Comparison of ENCODE assay signal across 8 cellular contexts in genomic region chr15:74433592-74434259, GRCh38. TPM values are rescaled to one million over a fixed set of nuclear protein-coding genes. Genes with fewer than 3 reads are reported as not detected.
A peak's percentile ranks its signal among the peaks of the same experiment; 100 is the strongest.
DNase-seq lines count a peak whose midpoint lies in the region; ATAC-seq and TF ChIP-seq lines count a peak whose summit lies in the region.

Gene SEMA7A (minus strand): TSS chr15:74433958. CDS start chr15:74433918, 40 bp downstream.

- H3K4me3 ChIP-seq in stomach smooth muscle (ENCODE audit: low read length in 2 of 2): peak within 1 kb of the TSS; percentile 65 to 76

- H3K9me3 ChIP-seq in stomach smooth muscle (ENCODE audit: control insufficient read depth in 2 of 2, low read length in 2 of 2): no peaks in the 10 kb centered on the region

- no peak for TF ChIP-seq CTCF in foreskin keratinocyte (conservative IDR thresholded peaks at IDR 0.05)
- TF ChIP-seq CTCF in neural crest cell (conservative IDR thresholded peaks at IDR 0.05): no peak

- peak within 1 kb of the TSS; percentile 90 for H3K4me3 Mint-ChIP-seq in neural crest cell

- peaks cover 14% of the 10 kb centered on the region for H3K27me3 Mint-ChIP-seq in neural crest cell (ENCODE audit: low read depth)

- DNase-seq in COLO829 (ENCODE audit: low spot score): peak; percentile 78
- peak in 74 of 76 experiments; percentile 13 to 93 (median 82) for DNase-seq in HUDEP-2 (lab: John Stamatoyannopoulos, UW; ENCODE audit: unreplicated experiment in 76 of 76)
- DNase-seq in activated effector memory CD4-positive, alpha-beta T cell treated with anti-CD3 and anti-CD28 coated beads, Interleukin-2, amount 50 U/mL, for 16 hours: peak; percentile 91
- peak; percentile 22 to 51 for DNase-seq in foreskin keratinocyte
- peak; percentile 69 for DNase-seq in neural crest cell (ENCODE audit: low read depth, low spot score)

- H3K27me3 ChIP-seq in foreskin keratinocyte (no peaks in the 10 kb centered on the region), stomach smooth muscle (ENCODE audit: control insufficient read depth in 1 of 2, insufficient read depth in 2 of 2, low read length in 2 of 2) (peaks cover 32 to 38% of the 10 kb centered on the region in 2 donors)

- no peaks in the 10 kb centered on the region for H3K36me3 ChIP-seq in stomach smooth muscle (ENCODE audit: control insufficient read depth in 2 of 2, insufficient read depth in 2 of 2, low read length in 2 of 2)

- ATAC-seq in GM19463 (IDR thresholded peaks at IDR 0.05; ENCODE audit: unreplicated experiment) (peak; percentile 64), foreskin keratinocyte (peak; percentile 70)

- H3K36me3 Mint-ChIP-seq in neural crest cell (ENCODE audit: low read depth): no peaks in the 10 kb centered on the region

- H3K27ac Mint-ChIP-seq in neural crest cell (ENCODE audit: unreplicated experiment): peak within 1 kb of the TSS; percentile 19

- H3K9me3 Mint-ChIP-seq in neural crest cell: no peaks in the 10 kb centered on the region

- TF ChIP-seq POLR2A in Raji (IDR thresholded peaks at IDR 0.05; ENCODE audit: insufficient read depth, low read depth, low read length): peak; percentile 71

- peaks cover 37% of the 10 kb centered on the region for H3K4me1 Mint-ChIP-seq in neural crest cell

- peaks cover 18% of the 10 kb centered on the region for H3K4me1 ChIP-seq in foreskin keratinocyte
- peaks cover 18% of the 10 kb centered on the region for H3K4me1 ChIP-seq in stomach smooth muscle (ENCODE audit: control insufficient read depth, insufficient read depth, low read length)

- peak within 1 kb of the TSS; percentile 98 for H3K27ac ChIP-seq in foreskin keratinocyte
- no peak within 1 kb of the TSS for H3K27ac ChIP-seq in stomach smooth muscle (ENCODE audit: low read length)

- H3K9ac ChIP-seq in stomach smooth muscle (ENCODE audit: low read length in 2 of 2): peak within 1 kb of the TSS; percentile 21 to 62

RNA-seq across cellular contexts. Expression of gene SEMA7A, which starts in this region (rescaled TPM):
- total RNA-seq in foreskin keratinocyte (19.8 and 45.0 TPM in 2 replicates), neural crest cell (12.3 and 14.4 TPM in 2 replicates)
- polyA plus RNA-seq in foreskin keratinocyte: 14.5 and 32.3 TPM in 2 replicates

Comparison
In these comparisons a context has a peak if more than half of its experiments do, and no peak if none do; other contexts are left out.
1. DNase-seq: peak in every context shown above with its lines; median percentile 91 in activated effector memory CD4-positive, alpha-beta T cell treated with anti-CD3 and anti-CD28 coated beads, Interleukin-2, amount 50 U/mL, for 16 hours; 82 in HUDEP-2; 78 in COLO829; 69 in neural crest cell; 36 in foreskin keratinocyte.